In genomic region chr20:51481311-51481997, GRCh38 we compare ENCODE assay signal across 1 cellular context.
TF ChIP-seq lines count a peak whose summit lies in the region.

No MANE protein-coding gene starts in this region.

TF ChIP-seq in GM12878, 131 proteins besides CTCF, POLR2A, EP300 and RAD21 (continued from another document):
- TF ChIP-seq ZBTB40 (IDR thresholded peaks at IDR 0.05; ENCODE audit: borderline replicate concordance): no peak
- no peak for TF ChIP-seq KAT2A (conservative IDR thresholded peaks at IDR 0.05; ENCODE audit: control insufficient read depth, low read depth, low read length)
- no peak for TF ChIP-seq CEBPB (IDR thresholded peaks at IDR 0.05; ENCODE audit: borderline replicate concordance in 1 of 2, low read depth in 2 of 2, low read length in 2 of 2)
- TF ChIP-seq FOS (IDR thresholded peaks at IDR 0.05; ENCODE audit: borderline replicate concordance, extremely low read depth, insufficient read length): no peak
- TF ChIP-seq EED (IDR thresholded peaks at IDR 0.05; ENCODE audit: low read depth): no peak
- no peak for TF ChIP-seq ZBTB11 (CRISPR knock-in tag; IDR thresholded peaks at IDR 0.05)
- no peak for TF ChIP-seq STAT3 (IDR thresholded peaks at IDR 0.05; ENCODE audit: low read depth, low read length)
- TF ChIP-seq CBFB (IDR thresholded peaks at IDR 0.05; ENCODE audit: low read depth): no peak
- TF ChIP-seq POU2F2 (IDR thresholded peaks at IDR 0.05; ENCODE audit: borderline replicate concordance, low read depth, low read length): no peak
- TF ChIP-seq ATF2 (IDR thresholded peaks at IDR 0.05; ENCODE audit: low read length): 0 out of 2 replicates have a peak, but pooled peaks have one; percentile 10
- TF ChIP-seq PAX5 (IDR thresholded peaks at IDR 0.05; ENCODE audit: borderline replicate concordance, low read depth, low read length): no peak
- no peak for TF ChIP-seq BCL11A (IDR thresholded peaks at IDR 0.05; ENCODE audit: low read depth, low read length)
- TF ChIP-seq TCF3 (IDR thresholded peaks at IDR 0.05; ENCODE audit: borderline replicate concordance, insufficient read depth, low read depth, low read length): no peak
- TF ChIP-seq CREM (IDR thresholded peaks at IDR 0.05; ENCODE audit: low read depth): peak; percentile 43; the same call in 1 of the 2 replicates
- no peak for TF ChIP-seq HCFC1 (IDR thresholded peaks at IDR 0.05; ENCODE audit: low read length)
- TF ChIP-seq POLR2AphosphoS2 (IDR thresholded peaks at IDR 0.05; ENCODE audit: low read depth, low read length): no peak
- TF ChIP-seq CUX1 (IDR thresholded peaks at IDR 0.05; ENCODE audit: insufficient replicate concordance, low read depth, low read length): no peak
- TF ChIP-seq TAF1 (IDR thresholded peaks at IDR 0.05; ENCODE audit: borderline replicate concordance, low read depth, low read length): no peak
- TF ChIP-seq ZNF274 (IDR thresholded peaks at IDR 0.05; ENCODE audit: insufficient read depth, insufficient read length): no peak
- TF ChIP-seq CEBPZ (IDR thresholded peaks at IDR 0.05; ENCODE audit: low read depth, low read length): no peak
- no peak for TF ChIP-seq SP1 (IDR thresholded peaks at IDR 0.05; ENCODE audit: low read depth, low read length)
- 0 out of 2 replicates have a peak, but pooled peaks have one; percentile 19 for TF ChIP-seq ATF7 (IDR thresholded peaks at IDR 0.05; ENCODE audit: low read depth)
